Comparison of ENCODE assay signal across 1 cellular context in the genomic region with DNA sequence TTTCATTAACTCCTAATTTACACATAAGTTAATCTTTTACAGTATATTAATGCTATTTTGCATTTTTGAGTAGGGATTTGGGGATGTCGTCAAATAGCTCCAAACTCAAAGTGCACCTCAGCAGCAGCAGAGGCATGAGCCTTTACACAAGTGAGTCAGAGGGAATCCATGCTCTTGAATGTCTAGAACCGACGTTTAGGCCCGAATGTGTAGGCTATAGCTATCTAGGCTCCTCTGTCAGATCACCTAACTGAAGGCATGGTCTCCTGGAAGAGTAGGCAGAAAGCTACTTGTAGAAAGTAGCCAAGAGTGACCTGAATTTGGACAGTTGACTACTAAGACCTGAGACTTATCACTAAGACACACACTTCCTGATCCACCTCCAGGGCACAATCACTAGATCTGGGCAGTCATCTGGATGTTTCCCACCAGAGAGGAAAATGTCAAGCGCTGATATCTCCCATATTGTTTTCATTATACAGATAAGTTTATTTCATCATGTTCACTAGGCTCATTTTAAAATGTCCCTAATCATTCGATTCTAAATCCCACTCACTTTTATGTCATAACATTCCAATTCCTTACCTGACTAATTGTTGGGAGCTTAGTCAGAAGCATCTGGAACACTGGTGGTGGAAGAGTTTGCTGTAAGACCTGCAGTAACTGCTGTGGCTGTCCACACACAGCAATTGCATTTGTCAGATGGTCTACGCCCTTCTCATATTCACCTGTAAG.
TF ChIP-seq lines count a peak whose summit lies in the region.

No MANE protein-coding gene starts in this region.

TF ChIP-seq in K562, 482 proteins besides CTCF, POLR2A, EP300 and RAD21 (continued from another document and continues in another):
- TF ChIP-seq ZMIZ1 (IDR thresholded peaks at IDR 0.05; ENCODE audit: low read depth in 2 of 2, low read length in 2 of 2) (peak in 1 of 2 experiments; percentile 73; a peak in 2 of 4 replicates), CBFA2T2 (conservative IDR thresholded peaks at IDR 0.05) (peak; percentile 85), SNRNP70 (optimal IDR thresholded peaks at IDR 0.05; ENCODE audit: low read depth, low read length) (no peak), ZNF644 (tag; IDR thresholded peaks at IDR 0.05; ENCODE audit: low read depth) (0 out of 2 replicates have a peak, but pooled peaks have one; percentile 59), JUNB (CRISPR knock-in tag; conservative IDR thresholded peaks at IDR 0.05) (no peak), ADNP (tag; IDR thresholded peaks at IDR 0.05) (0 out of 2 replicates have a peak, but pooled peaks have one; percentile 17), RFX1 (IDR thresholded peaks at IDR 0.05) (no peak), PML (IDR thresholded peaks at IDR 0.05; ENCODE audit: low read length) (peak; percentile 53; the same call in 1 of the 2 replicates), HOMEZ (CRISPR knock-in tag; IDR thresholded peaks at IDR 0.05) (no peak), LEF1 (IDR thresholded peaks at IDR 0.05) (peak; percentile 60), SMARCC2 (IDR thresholded peaks at IDR 0.05; ENCODE audit: low read depth) (peak; percentile 72), TEAD4 (IDR thresholded peaks at IDR 0.05; ENCODE audit: low read length) (peak; percentile 91), TEAD4 (CRISPR knock-in tag; IDR thresholded peaks at IDR 0.05; ENCODE audit: borderline replicate concordance) (no peak), HNRNPUL1 (IDR thresholded peaks at IDR 0.05; ENCODE audit: low read length) (0 out of 2 replicates have a peak, but pooled peaks have one; percentile 61), KLF16 (IDR thresholded peaks at IDR 0.05) (peak; percentile 73), SUPT5H (IDR thresholded peaks at IDR 0.05) (no peak), NCOA6 (IDR thresholded peaks at IDR 0.05) (no peak), GTF2E2 (tag; IDR thresholded peaks at IDR 0.05) (no peak; the same call in 1 of the 2 replicates), CBFA2T3 (IDR thresholded peaks at IDR 0.05) (peak; percentile 93), THRB (CRISPR knock-in tag; conservative IDR thresholded peaks at IDR 0.05) (no peak), NCOR1 (IDR thresholded peaks at IDR 0.05) (peak; percentile 77), RNF2 (IDR thresholded peaks at IDR 0.05) (no peak), EP400 (IDR thresholded peaks at IDR 0.05) (peak; percentile 54), ZBTB26 (CRISPR knock-in tag; IDR thresholded peaks at IDR 0.05) (no peak), ATF7 (IDR thresholded peaks at IDR 0.05) (peak; percentile 70), NBN (IDR thresholded peaks at IDR 0.05; ENCODE audit: low read depth) (peak; percentile 75; the same call in 1 of the 2 replicates), MCM5 (IDR thresholded peaks at IDR 0.05; ENCODE audit: low read depth) (no peak), TOE1 (IDR thresholded peaks at IDR 0.05; ENCODE audit: borderline replicate concordance) (0 out of 2 replicates have a peak, but pooled peaks have one; percentile 8), TOE1 (CRISPR knock-in tag; IDR thresholded peaks at IDR 0.05; ENCODE audit: borderline replicate concordance, low read depth) (no peak), FOXJ2 (tag; IDR thresholded peaks at IDR 0.05) (0 out of 2 replicates have a peak, but pooled peaks have one; percentile 16), NFIC (IDR thresholded peaks at IDR 0.05) (peak; percentile 63), CCNT2 (IDR thresholded peaks at IDR 0.05; ENCODE audit: borderline replicate concordance, extremely low read depth, insufficient read length, low read depth, low read length) (no peak), ETV1 (tag; conservative IDR thresholded peaks at IDR 0.05; ENCODE audit: low read depth) (peak; percentile 71), CEBPG (CRISPR knock-in tag; IDR thresholded peaks at IDR 0.05) (no peak), CEBPG (tag; conservative IDR thresholded peaks at IDR 0.05 in 1 of 2, IDR thresholded peaks at IDR 0.05 in 1 of 2) (peak in 1 of 2 experiments; percentile 67; a peak in 2 of 4 replicates), RBM14 (IDR thresholded peaks at IDR 0.05; ENCODE audit: borderline replicate concordance, insufficient read depth, low read depth, low read length) (no peak), EGR1 (conservative IDR thresholded peaks at IDR 0.05) (0 out of 2 replicates have a peak, but pooled peaks have one; percentile 14), CTBP1 (IDR thresholded peaks at IDR 0.05; ENCODE audit: borderline replicate concordance) (peak; percentile 80), ZNF41 (CRISPR knock-in tag; conservative IDR thresholded peaks at IDR 0.05) (no peak), DPF2 (IDR thresholded peaks at IDR 0.05) (peak; percentile 96), FOXK1 (CRISPR knock-in tag; IDR thresholded peaks at IDR 0.05; ENCODE audit: borderline replicate concordance) (peak; percentile 29; the same call in 1 of the 2 replicates), CXXC5 (CRISPR knock-in tag; IDR thresholded peaks at IDR 0.05) (peak; percentile 49; the same call in 1 of the 2 replicates), GATAD2B (IDR thresholded peaks at IDR 0.05; ENCODE audit: borderline replicate concordance) (peak; percentile 43; the same call in 1 of the 2 replicates), MTA2 (IDR thresholded peaks at IDR 0.05; ENCODE audit: low read depth) (peak; percentile 58; the same call in 1 of the 2 replicates), ZNF311 (CRISPR knock-in tag; IDR thresholded peaks at IDR 0.05) (no peak), ZBTB2 (IDR thresholded peaks at IDR 0.05) (peak; percentile 50; the same call in 1 of the 2 replicates), SMARCE1 (IDR thresholded peaks at IDR 0.05) (peak; percentile 84), KHSRP (IDR thresholded peaks at IDR 0.05) (no peak), ZFP30 (CRISPR knock-in tag; IDR thresholded peaks at IDR 0.05; ENCODE audit: borderline replicate concordance) (no peak), TRIM28 (IDR thresholded peaks at IDR 0.05) (no peak; the same call in 1 of the 2 replicates)
- TF ChIP-seq, protein P1, sequence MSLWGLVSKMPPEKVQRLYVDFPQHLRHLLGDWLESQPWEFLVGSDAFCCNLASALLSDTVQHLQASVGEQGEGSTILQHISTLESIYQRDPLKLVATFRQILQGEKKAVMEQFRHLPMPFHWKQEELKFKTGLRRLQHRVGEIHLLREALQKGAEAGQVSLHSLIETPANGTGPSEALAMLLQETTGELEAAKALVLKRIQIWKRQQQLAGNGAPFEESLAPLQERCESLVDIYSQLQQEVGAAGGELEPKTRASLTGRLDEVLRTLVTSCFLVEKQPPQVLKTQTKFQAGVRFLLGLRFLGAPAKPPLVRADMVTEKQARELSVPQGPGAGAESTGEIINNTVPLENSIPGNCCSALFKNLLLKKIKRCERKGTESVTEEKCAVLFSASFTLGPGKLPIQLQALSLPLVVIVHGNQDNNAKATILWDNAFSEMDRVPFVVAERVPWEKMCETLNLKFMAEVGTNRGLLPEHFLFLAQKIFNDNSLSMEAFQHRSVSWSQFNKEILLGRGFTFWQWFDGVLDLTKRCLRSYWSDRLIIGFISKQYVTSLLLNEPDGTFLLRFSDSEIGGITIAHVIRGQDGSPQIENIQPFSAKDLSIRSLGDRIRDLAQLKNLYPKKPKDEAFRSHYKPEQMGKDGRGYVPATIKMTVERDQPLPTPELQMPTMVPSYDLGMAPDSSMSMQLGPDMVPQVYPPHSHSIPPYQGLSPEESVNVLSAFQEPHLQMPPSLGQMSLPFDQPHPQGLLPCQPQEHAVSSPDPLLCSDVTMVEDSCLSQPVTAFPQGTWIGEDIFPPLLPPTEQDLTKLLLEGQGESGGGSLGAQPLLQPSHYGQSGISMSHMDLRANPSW (CRISPR knock-in tag; IDR thresholded peaks at IDR 0.05): no peak
- TF ChIP-seq, protein P2, sequence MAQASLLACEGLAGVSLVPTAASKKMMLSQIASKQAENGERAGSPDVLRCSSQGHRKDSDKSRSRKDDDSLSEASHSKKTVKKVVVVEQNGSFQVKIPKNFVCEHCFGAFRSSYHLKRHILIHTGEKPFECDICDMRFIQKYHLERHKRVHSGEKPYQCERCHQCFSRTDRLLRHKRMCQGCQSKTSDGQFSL (CRISPR knock-in tag; IDR thresholded peaks at IDR 0.05): no peak
- TF ChIP-seq, protein P2 (tag; IDR thresholded peaks at IDR 0.05): peak in 1 of 2 experiments; percentile 70; a peak in 2 of 4 replicates
- TF ChIP-seq, protein P3, sequence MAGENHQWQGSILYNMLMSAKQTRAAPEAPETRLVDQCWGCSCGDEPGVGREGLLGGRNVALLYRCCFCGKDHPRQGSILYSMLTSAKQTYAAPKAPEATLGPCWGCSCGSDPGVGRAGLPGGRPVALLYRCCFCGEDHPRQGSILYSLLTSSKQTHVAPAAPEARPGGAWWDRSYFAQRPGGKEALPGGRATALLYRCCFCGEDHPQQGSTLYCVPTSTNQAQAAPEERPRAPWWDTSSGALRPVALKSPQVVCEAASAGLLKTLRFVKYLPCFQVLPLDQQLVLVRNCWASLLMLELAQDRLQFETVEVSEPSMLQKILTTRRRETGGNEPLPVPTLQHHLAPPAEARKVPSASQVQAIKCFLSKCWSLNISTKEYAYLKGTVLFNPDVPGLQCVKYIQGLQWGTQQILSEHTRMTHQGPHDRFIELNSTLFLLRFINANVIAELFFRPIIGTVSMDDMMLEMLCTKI (IDR thresholded peaks at IDR 0.05; ENCODE audit: partially characterized antibody): no peak
- TF ChIP-seq, protein P4, sequence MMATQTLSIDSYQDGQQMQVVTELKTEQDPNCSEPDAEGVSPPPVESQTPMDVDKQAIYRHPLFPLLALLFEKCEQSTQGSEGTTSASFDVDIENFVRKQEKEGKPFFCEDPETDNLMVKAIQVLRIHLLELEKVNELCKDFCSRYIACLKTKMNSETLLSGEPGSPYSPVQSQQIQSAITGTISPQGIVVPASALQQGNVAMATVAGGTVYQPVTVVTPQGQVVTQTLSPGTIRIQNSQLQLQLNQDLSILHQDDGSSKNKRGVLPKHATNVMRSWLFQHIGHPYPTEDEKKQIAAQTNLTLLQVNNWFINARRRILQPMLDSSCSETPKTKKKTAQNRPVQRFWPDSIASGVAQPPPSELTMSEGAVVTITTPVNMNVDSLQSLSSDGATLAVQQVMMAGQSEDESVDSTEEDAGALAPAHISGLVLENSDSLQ (IDR thresholded peaks at IDR 0.05): peak; percentile 22; the same call in 1 of the 2 replicates
